ENCODE assay signal across 31 cellular contexts in the genomic region with DNA sequence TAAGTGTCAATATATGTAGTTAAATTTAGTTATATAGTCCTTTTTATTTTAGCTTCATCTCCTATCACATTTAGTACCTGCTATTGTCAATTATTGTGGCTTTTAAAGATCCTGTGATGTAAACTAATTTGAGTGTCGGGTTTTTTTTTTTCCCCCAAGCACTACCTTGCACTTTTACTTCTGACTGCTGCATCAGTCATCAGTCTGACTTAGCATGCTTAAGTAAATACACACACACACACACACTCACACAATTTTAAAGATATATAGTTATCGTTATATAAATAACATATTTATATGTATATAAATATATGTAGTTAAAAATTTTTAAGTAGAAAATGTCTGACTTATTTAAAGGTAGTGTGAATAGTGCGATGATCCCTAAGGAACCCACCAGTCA.
"Had no signal": no experiment of that assay in that cellular context is flagged by ENCODE, and none has a peak within 500 bp of the region (broad histone marks: within the 10 kb centered on the region; RNA-seq: fewer than 3 reads in every experiment).

No MANE protein-coding gene starts in this region.

- H3K27ac ChIP-seq: Peyer's patch, SJSA1 had no signal

- H3K9ac ChIP-seq: SK-N-SH had no signal

- H3K9me2 ChIP-seq: SK-N-SH had no signal

- H3K27me3 ChIP-seq: MG63, Peyer's patch, SJSA1 had no signal

- H3K36me3 ChIP-seq: MG63, Peyer's patch, SJSA1 had no signal

- H3K9me3 ChIP-seq: MG63, Peyer's patch, SK-N-SH had no signal

- DNase-seq: Karpas-422, MG63, NCI-H1048, NCI-H1092 treated with DMSO at 0.1 percent for 48 hours, NCI-H1105 treated with DMSO at 0.1 percent for 48 hours, NCI-H1417, NCI-H1436, NCI-H146, NCI-H1694, NCI-H187, NCI-H1930, NCI-H2029 treated with DMSO at 0.1 percent for 48 hours, NCI-H2081 treated with DMSO at 0.1 percent for 48 hours, NCI-H2107, NCI-H2171, NCI-H226, NCI-H446 treated with DMSO at 0.1 percent for 48 hours, NCI-H510A, NCI-H524, NCI-H526, NCI-H69, NCI-H748 treated with DMSO at 0.1 percent for 48 hours, NCI-H82, Peyer's patch, Right ventricle myocardium superior, RPMI8226, SHP77 treated with DMSO at 0.1 percent for 48 hours, SK-N-SH, SW 1271, T-helper 1 cell had no signal

- H3K4me3 ChIP-seq: MG63, Peyer's patch, SJSA1 had no signal

- H3K4me1 ChIP-seq: Peyer's patch, SJSA1 had no signal

- H3K4me2 ChIP-seq: SK-N-SH had no signal
